In genomic region chr19:45063851-45064801, GRCh38 we compare ENCODE assay signal across 22 cellular contexts. TPM values are rescaled to one million over a fixed set of nuclear protein-coding genes. Genes with fewer than 3 reads are reported as not detected.
"Had no signal": no experiment of that assay in that cellular context is flagged by ENCODE, and none has a peak within 500 bp of the region (broad histone marks: within the 10 kb centered on the region; RNA-seq: fewer than 3 reads in every experiment).

No MANE protein-coding gene starts in this region.

- H3K27me3 ChIP-seq: esophagus squamous epithelium, gastroesophageal sphincter, spleen, tibial nerve had no signal

- ATAC-seq: effector memory CD8-positive, alpha-beta T cell; gastroesophageal sphincter; left lobe of liver; mucosa of descending colon; naive thymus-derived CD8-positive, alpha-beta T cell; psoas muscle; sciatic nerve had no signal

- H3K9me3 ChIP-seq: esophagus squamous epithelium, gastroesophageal sphincter, mucosa of descending colon, psoas muscle, spleen, tibial nerve had no signal

- H3K4me3 ChIP-seq: esophagus squamous epithelium, gastroesophageal sphincter, mucosa of descending colon, psoas muscle, spleen, tibial nerve had no signal

- FAIRE-seq: colon had no signal

- H2AFZ ChIP-seq: parathyroid adenoma had no signal

- H3K27ac ChIP-seq: esophagus squamous epithelium, gastroesophageal sphincter, parathyroid adenoma, psoas muscle, spleen, tibial nerve had no signal

- H3K4me1 ChIP-seq: parathyroid adenoma, psoas muscle had no signal

- H3K9ac ChIP-seq: parathyroid adenoma had no signal

- DNase-seq: effector memory CD8-positive, alpha-beta T cell; esophagus squamous epithelium; foreskin fibroblast; glutamatergic neuron; islet precursor cell; mammary epithelial cell; mucosa of descending colon; naive thymus-derived CD8-positive, alpha-beta T cell; psoas muscle; retina; spleen; stimulated activated CD4-positive, alpha-beta T cell treated with anti-CD3 and anti-CD28 coated beads, Interleukin-15, amount 100 ng/mL, for 24 hours; stimulated activated CD4-positive, alpha-beta T cell treated with anti-CD3 and anti-CD28 coated beads, Interleukin-1b, Interleukin-23, amount 100 ng/mL, for 48 hours; stimulated activated CD4-positive, alpha-beta T cell treated with anti-CD3 and anti-CD28 coated beads, Interleukin-4, amount 100 ng/mL, for 4 hours; stimulated activated naive CD4-positive, alpha-beta T cell treated with Interleukin-2 at 50 U/mL for 16 hours had no signal

RNA-seq across cellular contexts. Expression of gene ZNF296, which starts 12.2 kb away (rescaled TPM):
- total RNA-seq: skeletal muscle tissue had no signal
